Comparison of ENCODE assay signal across 15 cellular contexts in the genomic region with DNA sequence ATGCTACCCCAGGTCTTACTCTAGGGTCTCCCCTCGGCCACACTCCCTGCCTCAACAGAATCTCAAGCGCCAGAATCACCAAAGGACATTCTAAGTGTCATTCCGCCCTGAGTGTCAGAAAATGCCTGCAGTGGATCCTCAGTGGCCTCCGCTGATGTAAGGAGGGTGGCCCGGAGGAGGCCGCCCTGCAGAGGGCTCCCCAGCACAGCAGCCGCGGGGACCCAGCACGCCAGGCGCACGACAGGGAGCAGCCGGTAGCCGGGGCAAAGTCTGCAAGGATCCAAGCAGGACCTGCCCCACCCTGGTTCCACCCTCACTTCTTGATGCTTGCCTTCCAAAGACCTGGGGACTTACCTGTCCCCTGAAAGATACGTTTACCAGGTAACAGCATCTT. TPM values are rescaled to one million over a fixed set of nuclear protein-coding genes. Genes with fewer than 3 reads are reported as not detected.
DNase-seq lines count a peak whose midpoint lies in the region; ATAC-seq and TF ChIP-seq lines count a peak whose summit lies in the region.
"Had no signal": no experiment of that assay in that cellular context is flagged by ENCODE, and none has a peak within 500 bp of the region (broad histone marks: within the 10 kb centered on the region; RNA-seq: fewer than 3 reads in every experiment).

No MANE protein-coding gene starts in this region.

- peak overlapping the region in 2 of 3 donors; percentile 22 to 29 for H3K4me3 ChIP-seq in right lobe of liver
- no peak overlapping the region for H3K4me3 ChIP-seq in stomach
- no peak overlapping the region for H3K4me3 ChIP-seq in upper lobe of left lung
- H3K4me3 ChIP-seq: skin epidermis, thyroid gland had no signal

- H3K4me1 ChIP-seq in right lobe of liver, result peaks cover 0 to 41% (median 15%) of the 10 kb centered on the region in 4 donors
- peaks cover 0 to 23% (median 6%) of the 10 kb centered on the region in 4 donors for H3K4me1 ChIP-seq in stomach
- no peaks in the 10 kb centered on the region for H3K4me1 ChIP-seq in upper lobe of left lung

- peaks cover 8% of the 10 kb centered on the region for H3K27me3 Mint-ChIP-seq in activated CD8-positive, alpha-beta T cell treated with anti-CD3 and anti-CD28 coated beads, Interleukin-2, amount 10 ng/mL, durations not matched to agents 7 days and 5 days (ENCODE audit: low read depth)
- no peaks in the 10 kb centered on the region for H3K27me3 Mint-ChIP-seq in activated CD8-positive, alpha-beta T cell treated with anti-CD3 and anti-CD28 coated beads for 36 hours

- POLR2A ChIA-PET in activated CD8-positive, alpha-beta T cell treated with anti-CD3 and anti-CD28 coated beads, Interleukin-2, amount 10 ng/mL, durations not matched to agents 7 days and 5 days (lab: Charles Lee), result no interaction called here
- POLR2A ChIA-PET in activated CD8-positive, alpha-beta T cell treated with anti-CD3 and anti-CD28 coated beads for 36 hours (lab: Charles Lee), result no interaction called here

- no peak for ATAC-seq in activated CD8-positive, alpha-beta T cell treated with anti-CD3 and anti-CD28 coated beads, Interleukin-2, amount 10 ng/mL, durations not matched to agents 7 days and 5 days
- ATAC-seq in activated CD8-positive, alpha-beta T cell treated with anti-CD3 and anti-CD28 coated beads for 36 hours, result no peak
- peak; percentile 54 to 84 (median 68) for ATAC-seq in right lobe of liver
- no peak for ATAC-seq in upper lobe of left lung (ENCODE audit: low FRiP score in 2 of 2)
- ATAC-seq: activated T-helper 17 cell treated with anti-CD3 and anti-CD28 coated beads, Interleukin-2, amount 50 U/mL, for 72 hours had no signal

- H3K36me3 Mint-ChIP-seq in activated CD8-positive, alpha-beta T cell treated with anti-CD3 and anti-CD28 coated beads, Interleukin-2, amount 10 ng/mL, durations not matched to agents 7 days and 5 days (ENCODE audit: low read depth), result no peaks in the 10 kb centered on the region
- no peaks in the 10 kb centered on the region for H3K36me3 Mint-ChIP-seq in activated CD8-positive, alpha-beta T cell treated with anti-CD3 and anti-CD28 coated beads for 36 hours (ENCODE audit: low read depth)
- H3K36me3 Mint-ChIP-seq: mesothelial cell of epicardium had no signal

- peak overlapping the region; percentile 67; the same call in 1 of the 2 replicates for H3K27ac ChIP-seq in VCaP
- H3K27ac ChIP-seq in right lobe of liver, result peak overlapping the region; percentile 28 to 82 (median 62)
- no peak overlapping the region for H3K27ac ChIP-seq in stomach
- H3K27ac ChIP-seq in upper lobe of left lung, result no peak overlapping the region
- H3K27ac ChIP-seq: skin epidermis had no signal

- intact Hi-C loops in activated CD8-positive, alpha-beta T cell treated with anti-CD3 and anti-CD28 coated beads for 36 hours (cut with micrococcal nuclease), result no loop called here
- intact Hi-C loops in right lobe of liver (cut with DNase I) (no loop called here), stomach (cut with DNase I; ENCODE audit: low total_unique reads) (no loop called here)

- H3K27me3 ChIP-seq in right lobe of liver (no peaks in the 10 kb centered on the region), stomach (no peaks in the 10 kb centered on the region), upper lobe of left lung (no peaks in the 10 kb centered on the region)
- H3K27me3 ChIP-seq: thyroid gland had no signal

- no peak for DNase-seq in activated CD8-positive, alpha-beta T cell treated with anti-CD3 and anti-CD28 coated beads, Interleukin-2, amount 10 ng/mL, durations not matched to agents 7 days and 5 days
- no peak for DNase-seq in activated CD8-positive, alpha-beta T cell treated with anti-CD3 and anti-CD28 coated beads for 36 hours
- peak; percentile 70 to 82 (median 76) for DNase-seq in right lobe of liver
- peak; percentile 72 for DNase-seq in stomach
- DNase-seq in NCI-H187 (lab: John Stamatoyannopoulos, UW), result no peak
- no peak for DNase-seq in upper lobe of left lung
- DNase-seq in activated CD4-positive, alpha-beta T cell treated with anti-CD3 and anti-CD28 coated beads for 1 hour, result no peak
- DNase-seq: NCI-H2029, NCI-H510A treated with DMSO at 0.1 percent for 48 hours, occipital lobe had no signal

- no peak for TF ChIP-seq POLR2A in right lobe of liver (IDR thresholded peaks at IDR 0.05)
- no peak for TF ChIP-seq POLR2A in stomach (IDR thresholded peaks at IDR 0.05)
- no peak for TF ChIP-seq POLR2A in upper lobe of left lung (IDR thresholded peaks at IDR 0.05)

- WGBS in right lobe of liver (ENCODE audit: insufficient coverage, low coverage, low lambda C conversion rate, missing lambda C conversion rate), result 69% methylated on average over 9 of the region's 14 CpGs
- WGBS in stomach, 5 donors, result 40 to 82% (median 53%) methylated on average over 9 to 14 of the region's 14 CpGs
- WGBS in upper lobe of left lung, 2 donors, result 81 to 84% methylated on average over 4 to 14 of the region's 14 CpGs

- no peaks in the 10 kb centered on the region for H3K9me3 Mint-ChIP-seq in activated CD8-positive, alpha-beta T cell treated with anti-CD3 and anti-CD28 coated beads, Interleukin-2, amount 10 ng/mL, durations not matched to agents 7 days and 5 days (ENCODE audit: insufficient read depth)
- H3K9me3 Mint-ChIP-seq in activated CD8-positive, alpha-beta T cell treated with anti-CD3 and anti-CD28 coated beads for 36 hours, result no peaks in the 10 kb centered on the region
- H3K9me3 Mint-ChIP-seq: activated T-helper 17 cell treated with anti-CD3 and anti-CD28 coated beads, Interleukin-2, amount 50 U/mL, for 72 hours; mesothelial cell of epicardium had no signal

- H3K4me3 Mint-ChIP-seq in activated CD8-positive, alpha-beta T cell treated with anti-CD3 and anti-CD28 coated beads, Interleukin-2, amount 10 ng/mL, durations not matched to agents 7 days and 5 days, result no peak overlapping the region
- no peak overlapping the region for H3K4me3 Mint-ChIP-seq in activated CD8-positive, alpha-beta T cell treated with anti-CD3 and anti-CD28 coated beads for 36 hours
- H3K4me3 Mint-ChIP-seq: activated T-helper 17 cell treated with anti-CD3 and anti-CD28 coated beads, Interleukin-2, amount 50 U/mL, for 72 hours; mesothelial cell of epicardium had no signal

- H3K9me3 ChIP-seq in right lobe of liver, result no peaks in the 10 kb centered on the region
- H3K9me3 ChIP-seq in stomach, result no peaks in the 10 kb centered on the region
- no peaks in the 10 kb centered on the region for H3K9me3 ChIP-seq in upper lobe of left lung
- H3K9me3 ChIP-seq: thyroid gland had no signal

- no peaks in the 10 kb centered on the region for H3K36me3 ChIP-seq in right lobe of liver
- H3K36me3 ChIP-seq in stomach, result no peaks in the 10 kb centered on the region
- no peaks in the 10 kb centered on the region for H3K36me3 ChIP-seq in upper lobe of left lung
- H3K36me3 ChIP-seq: thyroid gland had no signal

- no peak for TF ChIP-seq CTCF in activated CD8-positive, alpha-beta T cell treated with anti-CD3 and anti-CD28 coated beads for 36 hours (IDR thresholded peaks at IDR 0.05)
- no peak for TF ChIP-seq CTCF in VCaP (conservative IDR thresholded peaks at IDR 0.05)
- peak; percentile 13 to 48 (median 29) for TF ChIP-seq CTCF in right lobe of liver (IDR thresholded peaks at IDR 0.05)
- TF ChIP-seq CTCF in stomach (IDR thresholded peaks at IDR 0.05), result peak in 2 of 7 experiments; percentile 39 to 40
- no peak for TF ChIP-seq CTCF in upper lobe of left lung (IDR thresholded peaks at IDR 0.05)

- TF ChIP-seq EP300 in stomach (IDR thresholded peaks at IDR 0.05), result no peak
- TF ChIP-seq EP300 in upper lobe of left lung (IDR thresholded peaks at IDR 0.05), result no peak

- H3K4me1 Mint-ChIP-seq in activated CD8-positive, alpha-beta T cell treated with anti-CD3 and anti-CD28 coated beads, Interleukin-2, amount 10 ng/mL, durations not matched to agents 7 days and 5 days (ENCODE audit: low read depth), result peaks cover 28% of the 10 kb centered on the region
- H3K4me1 Mint-ChIP-seq in activated CD8-positive, alpha-beta T cell treated with anti-CD3 and anti-CD28 coated beads for 36 hours (ENCODE audit: low read depth), result peaks cover 5% of the 10 kb centered on the region

- CTCF ChIA-PET in activated CD8-positive, alpha-beta T cell treated with anti-CD3 and anti-CD28 coated beads, Interleukin-2, amount 10 ng/mL, durations not matched to agents 7 days and 5 days (lab: Charles Lee), result no interaction called here
- CTCF ChIA-PET in activated CD8-positive, alpha-beta T cell treated with anti-CD3 and anti-CD28 coated beads for 36 hours (lab: Charles Lee), result no interaction called here

- H3K27ac Mint-ChIP-seq in activated CD8-positive, alpha-beta T cell treated with anti-CD3 and anti-CD28 coated beads, Interleukin-2, amount 10 ng/mL, durations not matched to agents 7 days and 5 days, result peak overlapping the region; percentile 44
- no peak overlapping the region for H3K27ac Mint-ChIP-seq in activated CD8-positive, alpha-beta T cell treated with anti-CD3 and anti-CD28 coated beads for 36 hours

RNA-seq across cellular contexts. Expression of gene ID2, which starts 54.2 kb away (rescaled TPM):
- 100 to 1,000 TPM; 257 to 263 TPM for total RNA-seq in activated CD8-positive, alpha-beta T cell treated with anti-CD3 and anti-CD28 coated beads, Interleukin-2, amount 10 ng/mL, durations not matched to agents 7 days and 5 days
- total RNA-seq in activated CD8-positive, alpha-beta T cell treated with anti-CD3 and anti-CD28 coated beads for 36 hours, result 10 to 100 TPM; 85.7 to 91.6 TPM
- 100 to 1,000 TPM; 103 to 520 (median 191) TPM for total RNA-seq in right lobe of liver
- 100 to 1,000 TPM in 4 of 5 donors, 10 to 100 TPM in 1; 89.8 to 255 (median 176) TPM for total RNA-seq in stomach
- 10 to 100 TPM; 40.6 to 67.2 (median 57.6) TPM for polyA plus RNA-seq in stomach
- 100 to 1,000 TPM in 3 of 6 donors, 10 to 100 TPM in 3; 85.4 to 175 (median 110) TPM for total RNA-seq in upper lobe of left lung

Comparison
In these comparisons a context has a peak if more than half of its experiments do, and no peak if none do; other contexts are left out.
1. ATAC-seq: peak in right lobe of liver (4 of 4); none in activated CD8-positive, alpha-beta T cell treated with anti-CD3 and anti-CD28 coated beads, Interleukin-2, amount 10 ng/mL, durations not matched to agents 7 days and 5 days (single experiment), activated CD8-positive, alpha-beta T cell treated with anti-CD3 and anti-CD28 coated beads for 36 hours (single experiment) and upper lobe of left lung (0 of 2).
2. DNase-seq: peak in right lobe of liver (3 of 3) and stomach (single experiment); none in activated CD8-positive, alpha-beta T cell treated with anti-CD3 and anti-CD28 coated beads, Interleukin-2, amount 10 ng/mL, durations not matched to agents 7 days and 5 days (single experiment), activated CD8-positive, alpha-beta T cell treated with anti-CD3 and anti-CD28 coated beads for 36 hours (single experiment), NCI-H187 (0 of 2), upper lobe of left lung (0 of 2) and activated CD4-positive, alpha-beta T cell treated with anti-CD3 and anti-CD28 coated beads for 1 hour (single experiment).
3. CTCF ChIP-seq: peak in right lobe of liver (4 of 4); none in activated CD8-positive, alpha-beta T cell treated with anti-CD3 and anti-CD28 coated beads for 36 hours (single experiment), VCaP (single experiment) and upper lobe of left lung (0 of 6).
4. H3K27ac ChIP-seq: peak in VCaP (single experiment) and right lobe of liver (3 of 3); none in stomach (0 of 5) and upper lobe of left lung (0 of 4).
5. H3K4me3 ChIP-seq: peak in right lobe of liver (2 of 3); none in stomach (0 of 4) and upper lobe of left lung (0 of 4).